In the genomic region with DNA sequence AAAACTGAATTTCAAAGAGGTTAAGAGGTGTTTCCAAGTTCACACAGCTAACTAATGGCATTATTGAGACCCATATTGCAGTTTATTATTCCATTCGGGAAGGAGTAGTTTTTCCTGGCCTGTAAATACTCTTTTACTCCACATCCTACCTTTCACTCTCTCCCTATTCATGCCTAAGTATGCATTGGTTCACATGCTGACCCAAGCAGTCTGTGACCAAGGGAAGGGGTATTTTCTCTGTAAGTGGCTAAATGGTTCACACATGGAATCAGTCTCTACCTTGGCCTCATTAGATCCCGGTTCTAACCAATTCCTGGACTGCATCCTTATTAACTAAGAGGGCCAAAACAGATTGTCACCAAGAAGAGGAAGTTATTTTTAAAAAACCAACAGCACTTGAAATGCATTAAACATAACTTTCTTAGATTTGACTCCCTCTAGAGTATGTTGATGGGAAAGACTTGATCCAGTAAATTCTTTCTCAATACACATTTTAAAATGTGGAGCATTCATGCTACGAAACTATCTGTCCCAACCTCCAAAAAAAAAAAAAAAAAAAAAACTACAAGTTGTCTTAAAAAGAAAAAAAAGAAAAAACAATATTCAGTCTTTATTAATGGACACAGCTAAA, we compare ENCODE assay signal across 12 cellular contexts. TPM values are rescaled to one million over a fixed set of nuclear protein-coding genes. Genes with fewer than 3 reads are reported as not detected.
DNase-seq lines count a peak whose midpoint lies in the region; ATAC-seq and TF ChIP-seq lines count a peak whose summit lies in the region.
"Had no signal": no experiment of that assay in that cellular context is flagged by ENCODE, and none has a peak within 500 bp of the region (broad histone marks: within the 10 kb centered on the region; RNA-seq: fewer than 3 reads in every experiment).

No MANE protein-coding gene starts in this region.

- DNase-seq in Right ventricle myocardium superior (no peak), left ventricle myocardium superior (no peak), SK-N-SH (no peak), fibroblast of peridontal ligament (ENCODE audit: extremely low read depth) (peak; percentile 68), upper lobe of left lung (no peak), NK-92 (lab: John Stamatoyannopoulos, UW; ENCODE audit: unreplicated experiment) (no peak), NCI-H446 treated with DMSO at 0.1 percent for 48 hours (lab: John Stamatoyannopoulos, UW) (no peak)
- DNase-seq: erythroblast; ovary; stimulated activated naive CD8-positive, alpha-beta T cell treated with anti-CD3 and anti-CD28 coated beads, Interleukin-15, amount 100 ng/mL, for 72 hours had no signal

- CTCF ChIA-PET in SK-N-SH (lab: Yijun Ruan, JAX), result interaction anchor here (0.6 to 0.7 kb wide), 2 partner anchors 20 to 924 kb away, joined by 3 read pairs; no protein-coding TSS in a partner anchor

- H3K36me3 ChIP-seq in SK-N-SH (replicated peaks in 1 of 2; ENCODE audit: control insufficient read depth in 1 of 2, insufficient read depth in 2 of 2, low read length in 1 of 2) (no peaks in the 10 kb centered on the region), upper lobe of left lung (no peaks in the 10 kb centered on the region)
- H3K36me3 ChIP-seq: BLaER1, ovary had no signal

- POLR2A ChIA-PET in SK-N-SH (lab: Yijun Ruan, JAX), result no interaction called here

- peak; percentile 19; the same call in 1 of the 2 replicates for TF ChIP-seq RAD21 in SK-N-SH (IDR thresholded peaks at IDR 0.05; ENCODE audit: low read length)

- intact Hi-C loops in Right ventricle myocardium superior (cut with DNase I), result loop anchor here (10.0 kb wide), 1 partner anchor 296 kb away; no protein-coding TSS in a partner anchor
- intact Hi-C loops in left ventricle myocardium superior (cut with micrococcal nuclease), result no loop called here

- WGBS in SK-N-SH (ENCODE audit: low lambda C conversion rate), result 0% methylated on average over 3 of the region's 3 CpGs
- WGBS in upper lobe of left lung, 2 donors, result 31 to 39% methylated on average over 3 of the region's 3 CpGs

- TF ChIP-seq EP300 in SK-N-SH (IDR thresholded peaks at IDR 0.05; ENCODE audit: borderline replicate concordance in 1 of 2, low read depth in 1 of 2, low read length in 1 of 2) (no peak), upper lobe of left lung (IDR thresholded peaks at IDR 0.05) (no peak)

- H3K27me3 ChIP-seq in SK-N-SH (ENCODE audit: insufficient read depth) (peaks cover 14% of the 10 kb centered on the region; the same call in 1 of the 2 replicates), upper lobe of left lung (no peaks in the 10 kb centered on the region)
- H3K27me3 ChIP-seq: BLaER1, ovary had no signal

- no peak overlapping the region for H3K27ac ChIP-seq in SK-N-SH (ENCODE audit: low read depth in 2 of 2, low read length in 1 of 2)
- H3K27ac ChIP-seq in upper lobe of left lung, result no peak overlapping the region
- H3K27ac ChIP-seq: BLaER1, ovary had no signal

- H3K9me3 ChIP-seq in SK-N-SH (no peaks in the 10 kb centered on the region), upper lobe of left lung (no peaks in the 10 kb centered on the region)
- H3K9me3 ChIP-seq: BLaER1, ovary had no signal

- TF ChIP-seq CTCF in SK-N-SH (IDR thresholded peaks at IDR 0.05) (peak; percentile 52), upper lobe of left lung (IDR thresholded peaks at IDR 0.05) (peak in 4 of 6 experiments; percentile 10 to 30 (median 16))

- no peak for TF ChIP-seq POLR2A in upper lobe of left lung (IDR thresholded peaks at IDR 0.05)

- no peaks in the 10 kb centered on the region for H3K9me2 ChIP-seq in SK-N-SH

- no peaks in the 10 kb centered on the region for H3F3A ChIP-seq in SK-N-SH (replicated peaks; ENCODE audit: insufficient read depth)

- H2AFZ ChIP-seq in SK-N-SH (ENCODE audit: low read depth), result no peak overlapping the region

- H3K79me2 ChIP-seq in SK-N-SH (ENCODE audit: insufficient read depth), result no peaks in the 10 kb centered on the region

- no peak overlapping the region for H3K4me2 ChIP-seq in SK-N-SH
- H3K4me2 ChIP-seq: BLaER1 had no signal

- H3K4me3 ChIP-seq in SK-N-SH (ENCODE audit: low read depth in 2 of 2, low read length in 1 of 2), result no peak overlapping the region
- no peak overlapping the region for H3K4me3 ChIP-seq in upper lobe of left lung
- H3K4me3 ChIP-seq: BLaER1, ovary had no signal

- H3K4me1 ChIP-seq in SK-N-SH (ENCODE audit: control insufficient read depth in 1 of 2, insufficient read depth in 2 of 2, low read depth in 1 of 2, low read length in 1 of 2), result no peaks in the 10 kb centered on the region
- peaks cover 0 to 4% (median 2%) of the 10 kb centered on the region in 4 donors for H3K4me1 ChIP-seq in upper lobe of left lung
- H3K4me1 ChIP-seq: BLaER1 had no signal

- H4K20me1 ChIP-seq in SK-N-SH (ENCODE audit: insufficient read depth), result no peaks in the 10 kb centered on the region
- H4K20me1 ChIP-seq: BLaER1 had no signal

- H3K9ac ChIP-seq in SK-N-SH, result no peak overlapping the region
- H3K9ac ChIP-seq: BLaER1 had no signal

- ATAC-seq in Right ventricle myocardium superior (ENCODE audit: poor library complexity) (peak; percentile 43), left ventricle myocardium superior (no peak), upper lobe of left lung (ENCODE audit: low FRiP score in 2 of 2) (peak in 1 of 2 donors; percentile 41), GM21390 (IDR thresholded peaks at IDR 0.05; ENCODE audit: unreplicated experiment) (no peak)
- ATAC-seq: stimulated activated naive CD8-positive, alpha-beta T cell treated with anti-CD3 and anti-CD28 coated beads, Interleukin-15, amount 100 ng/mL, for 72 hours had no signal

TF ChIP-seq in SK-N-SH, 30 proteins besides CTCF, POLR2A, EP300 and RAD21:
- TF ChIP-seq, protein P1, sequence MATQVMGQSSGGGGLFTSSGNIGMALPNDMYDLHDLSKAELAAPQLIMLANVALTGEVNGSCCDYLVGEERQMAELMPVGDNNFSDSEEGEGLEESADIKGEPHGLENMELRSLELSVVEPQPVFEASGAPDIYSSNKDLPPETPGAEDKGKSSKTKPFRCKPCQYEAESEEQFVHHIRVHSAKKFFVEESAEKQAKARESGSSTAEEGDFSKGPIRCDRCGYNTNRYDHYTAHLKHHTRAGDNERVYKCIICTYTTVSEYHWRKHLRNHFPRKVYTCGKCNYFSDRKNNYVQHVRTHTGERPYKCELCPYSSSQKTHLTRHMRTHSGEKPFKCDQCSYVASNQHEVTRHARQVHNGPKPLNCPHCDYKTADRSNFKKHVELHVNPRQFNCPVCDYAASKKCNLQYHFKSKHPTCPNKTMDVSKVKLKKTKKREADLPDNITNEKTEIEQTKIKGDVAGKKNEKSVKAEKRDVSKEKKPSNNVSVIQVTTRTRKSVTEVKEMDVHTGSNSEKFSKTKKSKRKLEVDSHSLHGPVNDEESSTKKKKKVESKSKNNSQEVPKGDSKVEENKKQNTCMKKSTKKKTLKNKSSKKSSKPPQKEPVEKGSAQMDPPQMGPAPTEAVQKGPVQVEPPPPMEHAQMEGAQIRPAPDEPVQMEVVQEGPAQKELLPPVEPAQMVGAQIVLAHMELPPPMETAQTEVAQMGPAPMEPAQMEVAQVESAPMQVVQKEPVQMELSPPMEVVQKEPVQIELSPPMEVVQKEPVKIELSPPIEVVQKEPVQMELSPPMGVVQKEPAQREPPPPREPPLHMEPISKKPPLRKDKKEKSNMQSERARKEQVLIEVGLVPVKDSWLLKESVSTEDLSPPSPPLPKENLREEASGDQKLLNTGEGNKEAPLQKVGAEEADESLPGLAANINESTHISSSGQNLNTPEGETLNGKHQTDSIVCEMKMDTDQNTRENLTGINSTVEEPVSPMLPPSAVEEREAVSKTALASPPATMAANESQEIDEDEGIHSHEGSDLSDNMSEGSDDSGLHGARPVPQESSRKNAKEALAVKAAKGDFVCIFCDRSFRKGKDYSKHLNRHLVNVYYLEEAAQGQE (IDR thresholded peaks at IDR 0.05; ENCODE audit: low read depth, low read length), result no peak
- TF ChIP-seq SMC3 (IDR thresholded peaks at IDR 0.05; ENCODE audit: low read depth, low read length), result no peak
- no peak for TF ChIP-seq TEAD4 (IDR thresholded peaks at IDR 0.05; ENCODE audit: borderline replicate concordance, insufficient read depth)
- TF ChIP-seq MAX (IDR thresholded peaks at IDR 0.05; ENCODE audit: low read depth), result no peak
- TF ChIP-seq MXI1 (IDR thresholded peaks at IDR 0.05; ENCODE audit: low read depth, low read length), result no peak
- TF ChIP-seq MEF2A (IDR thresholded peaks at IDR 0.05; ENCODE audit: borderline replicate concordance, low read depth), result no peak

RNA-seq across cellular contexts. Expression of gene RSPO3, which starts 17.8 kb away (rescaled TPM):
- total RNA-seq in Right ventricle myocardium superior (0.67 TPM), left ventricle myocardium superior (0.57 TPM), upper lobe of left lung (1 to 10 TPM in 5 of 6 donors, under 1 TPM in 1; 0.22 to 6.7 (median 1.4) TPM)
- not detected in 2 replicates for polyA plus RNA-seq in SK-N-SH (2012; rRNA removed)
- polyA plus RNA-seq in SK-N-SH (2012; cell fraction: cytosol; rRNA removed), result not detected in 2 replicates
- not detected in 2 replicates for polyA plus RNA-seq in SK-N-SH (2012; cell fraction: nucleus; rRNA removed)
